11 cellular contexts compared by ENCODE assay signal in genomic region chrX:87516716-87517115, GRCh38. TPM values are rescaled to one million over a fixed set of nuclear protein-coding genes. Genes with fewer than 3 reads are reported as not detected.
A peak's percentile ranks its signal among the peaks of the same experiment; 100 is the strongest.
DNase-seq lines count a peak whose midpoint lies in the region; TF ChIP-seq lines count a peak whose summit lies in the region.
"Had no signal": no experiment of that assay in that cellular context is flagged by ENCODE, and none has a peak within 500 bp of the region (broad histone marks: within the 10 kb centered on the region; RNA-seq: fewer than 3 reads in every experiment).

No MANE protein-coding gene starts in this region.

- H3K4me1 ChIP-seq in iPS-20b (ENCODE audit: insufficient read depth, low read length), result peaks cover 7% of the 10 kb centered on the region; the same call in 1 of the 2 replicates
- H3K4me1 ChIP-seq in smooth muscle cell (ENCODE audit: low read depth), result peaks cover 10% of the 10 kb centered on the region
- H3K4me1 ChIP-seq: lower lobe of right lung, testis had no signal

- H3K4me1 Mint-ChIP-seq in brain, result peaks cover 39% of the 10 kb centered on the region

- H3K36me3 Mint-ChIP-seq in brain, result no peaks in the 10 kb centered on the region

- H3K36me3 ChIP-seq in iPS-20b (ENCODE audit: insufficient read depth, low read depth, low read length), result no peaks in the 10 kb centered on the region
- H3K36me3 ChIP-seq in smooth muscle cell (ENCODE audit: low read depth), result no peaks in the 10 kb centered on the region
- H3K36me3 ChIP-seq: lower lobe of right lung had no signal

- peak overlapping the region; percentile 80; the same call in 1 of the 2 replicates for H3K4me3 ChIP-seq in iPS-20b (ENCODE audit: low read length)
- H3K4me3 ChIP-seq in smooth muscle cell, result peak overlapping the region; percentile 61
- H3K4me3 ChIP-seq in coronary artery, result no peak overlapping the region
- H3K4me3 ChIP-seq: testis had no signal

- no peaks in the 10 kb centered on the region for H3K27me3 Mint-ChIP-seq in brain

- H3K79me2 ChIP-seq in smooth muscle cell (ENCODE audit: low read depth), result peaks cover 4% of the 10 kb centered on the region

- no peaks in the 10 kb centered on the region for H3K9me3 ChIP-seq in iPS-20b (ENCODE audit: insufficient read depth, low read depth, low read length)
- H3K9me3 ChIP-seq in smooth muscle cell (replicated peaks; ENCODE audit: low read depth), result no peaks in the 10 kb centered on the region
- H3K9me3 ChIP-seq: lower lobe of right lung, testis had no signal

- peak overlapping the region; percentile 86 for H3K4me2 ChIP-seq in smooth muscle cell

- DNase-seq in M059J (ENCODE audit: low read depth) (peak; percentile 55), smooth muscle cell (lab: John Stamatoyannopoulos, UW; ENCODE audit: unreplicated experiment) (no peak), iPS-NIHi7 (ENCODE audit: extremely low spot score) (no peak), coronary artery (ENCODE audit: low spot score) (no peak), HCEC 1CT (no peak)
- DNase-seq: activated CD4-positive, alpha-beta T cell treated with anti-CD3 and anti-CD28 coated beads, Interleukin-2, amount 50 U/mL, for 48 hours; activated effector memory CD4-positive, alpha-beta T cell treated with Interleukin-2 at 50 U/mL for 16 hours; lower lobe of right lung had no signal

- H3K4me3 Mint-ChIP-seq in brain, result peak overlapping the region; percentile 81 to 93 (median 88)

- H3K9ac ChIP-seq in iPS-20b (ENCODE audit: low read depth, low read length), result peak overlapping the region; percentile 78; the same call in 1 of the 2 replicates
- H3K9ac ChIP-seq in smooth muscle cell (ENCODE audit: low read depth), result no peak overlapping the region

- peaks cover 0 to 5% (median 0%) of the 10 kb centered on the region in 5 experiments for H3K9me3 Mint-ChIP-seq in brain

- peak overlapping the region in 3 of 5 experiments; percentile 95 to 98 (median 96) for H3K27ac Mint-ChIP-seq in brain

- H3K27me3 ChIP-seq in iPS-20b (ENCODE audit: insufficient read depth, low read length), result no peaks in the 10 kb centered on the region
- no peaks in the 10 kb centered on the region for H3K27me3 ChIP-seq in smooth muscle cell (ENCODE audit: low read depth)
- H3K27me3 ChIP-seq: testis had no signal

- TF ChIP-seq CTCF in brain (conservative IDR thresholded peaks at IDR 0.05) (no peak), smooth muscle cell (IDR thresholded peaks at IDR 0.05; ENCODE audit: borderline replicate concordance, insufficient read depth, poor library complexity, severe bottlenecking) (no peak), coronary artery (IDR thresholded peaks at IDR 0.05) (no peak)

- no peaks in the 10 kb centered on the region for H3F3A ChIP-seq in smooth muscle cell (ENCODE audit: low read depth)

- H3K27ac ChIP-seq in iPS-20b (ENCODE audit: low read length) (peak overlapping the region; percentile 77), smooth muscle cell (ENCODE audit: low read depth) (peak overlapping the region; percentile 89), coronary artery (no peak overlapping the region)
- H3K27ac ChIP-seq: lower lobe of right lung, testis had no signal

- H4K20me1 ChIP-seq in smooth muscle cell (ENCODE audit: low read depth), result no peaks in the 10 kb centered on the region

- H2AFZ ChIP-seq in smooth muscle cell (ENCODE audit: low read depth), result no peak overlapping the region

RNA-seq across cellular contexts. Expression of gene KLHL4, which starts 0.9 kb away (rescaled TPM):
- total RNA-seq in M059J (2014; rRNA removed; shearing (Covaris generic)), result 1.5 and 1.8 TPM in 2 replicates
- polyA plus RNA-seq in brain (ENCODE audit: insufficient read depth, low read depth, low replicate concordance) (2.1 TPM), smooth muscle cell (6.6 and 13.5 TPM in 2 replicates)
- 10.7 and 21.8 TPM in 2 replicates for total RNA-seq in smooth muscle cell

Comparison
In these comparisons a context has a peak if more than half of its experiments do, and no peak if none do; other contexts are left out.
1. H3K27ac ChIP-seq: peak in iPS-20b (single experiment) and smooth muscle cell (single experiment); none in coronary artery (0 of 2).